In the genomic region with DNA sequence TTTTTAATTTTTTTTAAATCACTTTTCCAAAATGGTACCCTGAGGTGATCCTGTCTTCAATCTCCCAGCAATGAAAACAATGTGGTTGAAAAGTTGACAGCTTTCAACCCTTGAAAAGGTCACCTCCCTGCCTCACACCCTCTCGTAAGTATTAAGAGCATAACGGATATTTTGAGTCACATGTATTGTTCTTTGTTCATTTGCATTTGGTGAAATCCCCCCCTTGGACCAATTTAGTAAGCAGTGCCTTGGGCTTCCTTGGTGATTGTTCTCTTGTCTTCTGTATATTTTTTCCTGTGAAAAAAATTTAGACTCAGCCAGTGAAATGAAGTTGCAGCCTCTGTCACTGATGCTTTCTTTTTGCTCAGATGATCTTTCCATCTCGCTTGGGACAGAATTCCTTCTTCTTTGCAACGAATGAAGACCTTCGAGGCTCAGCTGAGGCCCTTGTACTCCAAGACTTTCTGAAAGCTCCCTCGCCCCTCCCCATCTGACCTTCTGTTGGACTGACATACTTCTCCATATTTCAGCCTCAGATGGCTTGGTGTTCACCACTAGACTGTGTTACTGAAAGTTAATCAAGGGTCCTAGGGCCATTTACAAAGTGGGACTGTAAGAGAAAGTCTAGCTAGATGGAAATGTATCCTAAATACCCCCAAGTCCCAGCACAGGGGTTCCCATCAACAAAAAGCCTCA, we compare ENCODE assay signal across 8 cellular contexts.
A peak's percentile ranks its signal among the peaks of the same experiment; 100 is the strongest.
DNase-seq lines count a peak whose midpoint lies in the region; ATAC-seq and TF ChIP-seq lines count a peak whose summit lies in the region.

No MANE protein-coding gene starts in this region.

- peak overlapping the region; percentile 72 to 89 (median 85) for H3K4me3 Mint-ChIP-seq in CD8-positive, alpha-beta memory T cell
- no peak overlapping the region for H3K4me3 Mint-ChIP-seq in dendritic cell treated with granulocyte-macrophage colony-stimulating factor and Interleukin-4, amounts not matched to agents 40 ng/mL and 50 ng/mL, for 4 days
- H3K4me3 Mint-ChIP-seq in stimulated activated naive CD8-positive, alpha-beta T cell treated with anti-CD3 and anti-CD28 coated beads, Interleukin-15, Interleukin-2, amounts not matched to agents 100 ng/mL and 50 ng/mL, for 24 hours, result peak overlapping the region; percentile 83

- no peaks in the 10 kb centered on the region for H3K36me3 ChIP-seq in CD8-positive, alpha-beta memory T cell (ENCODE audit: insufficient read depth, low read length)
- no peaks in the 10 kb centered on the region for H3K36me3 ChIP-seq in KOPT-K1 (ENCODE audit: insufficient read depth, low read length)
- no peaks in the 10 kb centered on the region; the same call in 1 of the 2 replicates for H3K36me3 ChIP-seq in WERI-Rb-1

- H3K9me3 Mint-ChIP-seq in CD8-positive, alpha-beta memory T cell, result no peaks in the 10 kb centered on the region
- no peaks in the 10 kb centered on the region for H3K9me3 Mint-ChIP-seq in dendritic cell treated with granulocyte-macrophage colony-stimulating factor and Interleukin-4, amounts not matched to agents 40 ng/mL and 50 ng/mL, for 4 days
- no peaks in the 10 kb centered on the region for H3K9me3 Mint-ChIP-seq in stimulated activated naive CD8-positive, alpha-beta T cell treated with anti-CD3 and anti-CD28 coated beads, Interleukin-15, Interleukin-2, amounts not matched to agents 100 ng/mL and 50 ng/mL, for 24 hours

- H3K36me3 Mint-ChIP-seq in CD8-positive, alpha-beta memory T cell, result peaks cover 0 to 6% (median 6%) of the 10 kb centered on the region in 3 donors
- H3K36me3 Mint-ChIP-seq in dendritic cell treated with granulocyte-macrophage colony-stimulating factor and Interleukin-4, amounts not matched to agents 40 ng/mL and 50 ng/mL, for 4 days (ENCODE audit: low read depth), result no peaks in the 10 kb centered on the region
- peaks cover 25% of the 10 kb centered on the region for H3K36me3 Mint-ChIP-seq in stimulated activated naive CD8-positive, alpha-beta T cell treated with anti-CD3 and anti-CD28 coated beads, Interleukin-15, Interleukin-2, amounts not matched to agents 100 ng/mL and 50 ng/mL, for 24 hours (ENCODE audit: low read depth)

- H3K27ac ChIP-seq in CD8-positive, alpha-beta memory T cell (ENCODE audit: low read depth, low read length), result peak overlapping the region; percentile 92
- H3K27ac ChIP-seq in KOPT-K1 (ENCODE audit: low read depth, low read length, poor library complexity, severe bottlenecking), result peak overlapping the region; percentile 68
- H3K27ac ChIP-seq in WERI-Rb-1, result no peak overlapping the region

- peaks cover 83% of the 10 kb centered on the region for H3K4me1 ChIP-seq in CD8-positive, alpha-beta memory T cell (ENCODE audit: insufficient read depth, low read length)

- DNase-seq in CD8-positive, alpha-beta memory T cell, result peak in 3 of 5 donors; percentile 62 to 74 (median 73)
- DNase-seq in SW 1271 (lab: John Stamatoyannopoulos, UW) (no peak), foreskin fibroblast (no peak), WERI-Rb-1 (no peak)

- H3K27me3 ChIP-seq in CD8-positive, alpha-beta memory T cell (ENCODE audit: insufficient read depth, low read length, poor library complexity, severe bottlenecking), result no peaks in the 10 kb centered on the region
- H3K27me3 ChIP-seq in WERI-Rb-1 (ENCODE audit: insufficient read depth, low read depth, severe bottlenecking), result no peaks in the 10 kb centered on the region

- intact Hi-C loops in dendritic cell treated with granulocyte-macrophage colony-stimulating factor and Interleukin-4, amounts not matched to agents 40 ng/mL and 50 ng/mL, for 4 days (cut with micrococcal nuclease), result loop anchor here (5.0 kb wide), 1 partner anchor 36 kb away; no protein-coding TSS in a partner anchor

- CTCF ChIA-PET in CD8-positive, alpha-beta memory T cell (lab: Charles Lee), result interaction anchor here (0.9 to 4.7 kb wide), 11 partner anchors 10 to 165 kb away, joined by 3 to 43 read pairs (median 4); a partner anchor contains a TSS

- POLR2A ChIA-PET in CD8-positive, alpha-beta memory T cell (lab: Charles Lee), result interaction anchor here (0.7 to 2.3 kb wide), 13 partner anchors 10 to 162 kb away, joined by 3 to 21 read pairs (median 3); a partner anchor contains a TSS

- H3K9me3 ChIP-seq in CD8-positive, alpha-beta memory T cell (ENCODE audit: low read length), result no peaks in the 10 kb centered on the region
- H3K9me3 ChIP-seq in KOPT-K1 (ENCODE audit: insufficient read depth, low read length, poor library complexity, severe bottlenecking), result no peaks in the 10 kb centered on the region
- H3K9me3 ChIP-seq in WERI-Rb-1 (ENCODE audit: severe bottlenecking), result no peaks in the 10 kb centered on the region

- peak; percentile 0 for ATAC-seq in GM19467 (IDR thresholded peaks at IDR 0.05; ENCODE audit: unreplicated experiment)

- H3K4me1 Mint-ChIP-seq in CD8-positive, alpha-beta memory T cell, result peaks cover 94 to 98% (median 98%) of the 10 kb centered on the region in 3 donors
- peaks cover 53% of the 10 kb centered on the region for H3K4me1 Mint-ChIP-seq in dendritic cell treated with granulocyte-macrophage colony-stimulating factor and Interleukin-4, amounts not matched to agents 40 ng/mL and 50 ng/mL, for 4 days (ENCODE audit: low read depth)
- peaks cover 91% of the 10 kb centered on the region for H3K4me1 Mint-ChIP-seq in stimulated activated naive CD8-positive, alpha-beta T cell treated with anti-CD3 and anti-CD28 coated beads, Interleukin-15, Interleukin-2, amounts not matched to agents 100 ng/mL and 50 ng/mL, for 24 hours (ENCODE audit: low read depth)

- H3K4me3 ChIP-seq in CD8-positive, alpha-beta memory T cell (ENCODE audit: low read length), result peak overlapping the region; percentile 38
- H3K4me3 ChIP-seq in foreskin fibroblast (ENCODE audit: low read depth in 1 of 2, low read length in 2 of 2), result no peak overlapping the region
- H3K4me3 ChIP-seq in WERI-Rb-1 (ENCODE audit: low read depth, low read length), result no peak overlapping the region

- TF ChIP-seq CTCF in foreskin fibroblast (IDR thresholded peaks at IDR 0.05; ENCODE audit: low read depth, low read length) (no peak), WERI-Rb-1 (IDR thresholded peaks at IDR 0.05; ENCODE audit: low read depth, low read length) (no peak)

- H3K27me3 Mint-ChIP-seq in CD8-positive, alpha-beta memory T cell, result no peaks in the 10 kb centered on the region
- H3K27me3 Mint-ChIP-seq in dendritic cell treated with granulocyte-macrophage colony-stimulating factor and Interleukin-4, amounts not matched to agents 40 ng/mL and 50 ng/mL, for 4 days, result peaks cover 6% of the 10 kb centered on the region
- no peaks in the 10 kb centered on the region for H3K27me3 Mint-ChIP-seq in stimulated activated naive CD8-positive, alpha-beta T cell treated with anti-CD3 and anti-CD28 coated beads, Interleukin-15, Interleukin-2, amounts not matched to agents 100 ng/mL and 50 ng/mL, for 24 hours

- peak overlapping the region; percentile 92 to 99 (median 96) for H3K27ac Mint-ChIP-seq in CD8-positive, alpha-beta memory T cell
- H3K27ac Mint-ChIP-seq in dendritic cell treated with granulocyte-macrophage colony-stimulating factor and Interleukin-4, amounts not matched to agents 40 ng/mL and 50 ng/mL, for 4 days, result peak overlapping the region; percentile 88
- peak overlapping the region; percentile 100 for H3K27ac Mint-ChIP-seq in stimulated activated naive CD8-positive, alpha-beta T cell treated with anti-CD3 and anti-CD28 coated beads, Interleukin-15, Interleukin-2, amounts not matched to agents 100 ng/mL and 50 ng/mL, for 24 hours

Comparison
In these comparisons a context has a peak if more than half of its experiments do, and no peak if none do; other contexts are left out.
1. DNase-seq: peak in CD8-positive, alpha-beta memory T cell (3 of 5); none in SW 1271 (0 of 2), foreskin fibroblast (0 of 2) and WERI-Rb-1 (single experiment).
2. Peak in every context shown above with its lines, with median percentiles within 50 percentile points of each other: H3K27ac Mint-ChIP-seq.